ENCODE assay signal across 25 cellular contexts in the genomic region with DNA sequence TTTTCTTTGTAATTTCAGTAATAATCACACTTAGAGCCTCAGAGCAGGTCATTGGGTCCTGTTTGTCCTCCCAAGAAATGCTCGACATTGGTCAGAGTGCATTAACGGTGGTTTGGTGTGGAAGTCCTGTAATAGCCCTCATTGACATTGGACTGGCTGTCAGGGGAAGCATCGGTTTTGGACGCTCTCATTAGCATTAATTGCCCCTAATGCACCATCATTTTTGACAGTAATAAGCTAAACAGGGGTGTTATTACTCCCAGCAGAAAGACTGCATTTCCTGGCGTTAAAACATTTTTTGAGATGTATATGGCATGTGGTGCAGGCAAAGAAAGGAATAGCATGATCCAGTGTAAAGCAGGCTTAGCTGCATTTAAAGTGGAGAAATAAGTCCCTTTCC. TPM values are rescaled to one million over a fixed set of nuclear protein-coding genes. Genes with fewer than 3 reads are reported as not detected.
A peak's percentile ranks its signal among the peaks of the same experiment; 100 is the strongest.
DNase-seq lines count a peak whose midpoint lies in the region; TF ChIP-seq lines count a peak whose summit lies in the region.
"Had no signal": no experiment of that assay in that cellular context is flagged by ENCODE, and none has a peak within 500 bp of the region (broad histone marks: within the 10 kb centered on the region; RNA-seq: fewer than 3 reads in every experiment).

No MANE protein-coding gene starts in this region.

- no peak for DNase-seq in cardiac muscle cell (ENCODE audit: low read depth in 1 of 2, low spot score in 1 of 2)
- no peak for DNase-seq in left ventricle myocardium inferior
- no peak for DNase-seq in esophagus muscularis mucosa (ENCODE audit: extremely low spot score)
- DNase-seq in dedifferentiated amniotic fluid mesenchymal stem cell (ENCODE audit: extremely low spot score) = no peak
- DNase-seq in activated CD4-positive, alpha-beta T cell treated with anti-CD3 and anti-CD28 coated beads, Interleukin-2, amount 50 U/mL, for 4 hours = no peak
- no peak for DNase-seq in ovary
- no peak for DNase-seq in nucleus accumbens (lab: John Stamatoyannopoulos, UW)
- DNase-seq: activated CD4-positive, alpha-beta T cell treated with anti-CD3 and anti-CD28 coated beads for 4 hours; dermis blood vessel endothelial cell; IMR-90; NCI-H2029; Right ventricle myocardium superior; spleen; stimulated activated CD4-positive, alpha-beta T cell treated with anti-CD3 and anti-CD28 coated beads, Interleukin-4, amount 100 ng/mL, for 4 hours; stomach; T-cell had no signal

- H3K36me3 ChIP-seq in cardiac muscle cell (peaks cover 12% of the 10 kb centered on the region), left ventricle myocardium inferior (peaks cover 61% of the 10 kb centered on the region), esophagus muscularis mucosa (peaks cover 18 to 66% (median 55%) of the 10 kb centered on the region in 4 donors), neuron (ENCODE audit: insufficient read depth, low read length) (peaks cover 53% of the 10 kb centered on the region), ovary (no peaks in the 10 kb centered on the region)

- H3K27ac ChIP-seq in cardiac muscle cell = peak overlapping the region; percentile 6
- H3K27ac ChIP-seq in left ventricle myocardium inferior (replicated peaks) = no peak overlapping the region
- H3K27ac ChIP-seq in esophagus muscularis mucosa (replicated peaks in 1 of 4) = peak overlapping the region; percentile 34 to 67 (median 62)
- H3K27ac ChIP-seq in ovary = no peak overlapping the region
- H3K27ac ChIP-seq: spleen had no signal

- 76% methylated on average over 5 of the region's 5 CpGs for WGBS in esophagus muscularis mucosa
- WGBS in ovary, 3 donors = 52 to 69% (median 56%) methylated on average over 5 of the region's 5 CpGs

- intact Hi-C loops in left ventricle myocardium inferior (cut with micrococcal nuclease) (no loop called here), esophagus muscularis mucosa (cut with DNase I) (no loop called here), ovary (cut with DNase I) (no loop called here)

- no peak overlapping the region for H3K4me3 ChIP-seq in cardiac muscle cell
- no peak overlapping the region for H3K4me3 ChIP-seq in left ventricle myocardium inferior
- H3K4me3 ChIP-seq in esophagus muscularis mucosa = no peak overlapping the region
- peak overlapping the region; percentile 9 for H3K4me3 ChIP-seq in neuron (ENCODE audit: low read length)
- H3K4me3 ChIP-seq in ovary = no peak overlapping the region
- H3K4me3 ChIP-seq: spleen, stomach had no signal

- TF ChIP-seq EP300 in esophagus muscularis mucosa (IDR thresholded peaks at IDR 0.05) = no peak
- no peak for TF ChIP-seq EP300 in ovary (IDR thresholded peaks at IDR 0.05)

- H3K27me3 ChIP-seq in cardiac muscle cell (no peaks in the 10 kb centered on the region), left ventricle myocardium inferior (ENCODE audit: low read depth) (no peaks in the 10 kb centered on the region), esophagus muscularis mucosa (no peaks in the 10 kb centered on the region), neuron (ENCODE audit: insufficient read depth, low read length) (no peaks in the 10 kb centered on the region), ovary (no peaks in the 10 kb centered on the region)
- H3K27me3 ChIP-seq: spleen, stomach had no signal

- TF ChIP-seq CTCF in cardiac muscle cell (IDR thresholded peaks at IDR 0.05; ENCODE audit: low read depth, low read length) (no peak), left ventricle myocardium inferior (IDR thresholded peaks at IDR 0.05; ENCODE audit: borderline replicate concordance) (no peak), esophagus muscularis mucosa (IDR thresholded peaks at IDR 0.05) (no peak), ovary (IDR thresholded peaks at IDR 0.05) (no peak)

- H2AFZ ChIP-seq in neuron (ENCODE audit: low read depth, low read length) = no peak overlapping the region

- TF ChIP-seq POLR2A in esophagus muscularis mucosa (IDR thresholded peaks at IDR 0.05; ENCODE audit: low read depth) (no peak), ovary (IDR thresholded peaks at IDR 0.05) (no peak)

- H3K4me1 ChIP-seq in cardiac muscle cell (ENCODE audit: low read depth) = peaks cover 27% of the 10 kb centered on the region
- peaks cover 22% of the 10 kb centered on the region for H3K4me1 ChIP-seq in left ventricle myocardium inferior
- H3K4me1 ChIP-seq in esophagus muscularis mucosa = peaks cover 6 to 39% (median 36%) of the 10 kb centered on the region in 4 donors
- H3K4me1 ChIP-seq in neuron (ENCODE audit: insufficient read depth, low read length) = peaks cover 37% of the 10 kb centered on the region
- no peaks in the 10 kb centered on the region for H3K4me1 ChIP-seq in ovary (ENCODE audit: insufficient read depth)

- H3K9me3 ChIP-seq in cardiac muscle cell (ENCODE audit: low read depth) = no peaks in the 10 kb centered on the region
- H3K9me3 ChIP-seq in left ventricle myocardium inferior (replicated peaks) = no peaks in the 10 kb centered on the region
- H3K9me3 ChIP-seq in esophagus muscularis mucosa = no peaks in the 10 kb centered on the region
- H3K9me3 ChIP-seq in neuron (ENCODE audit: low read length) = no peaks in the 10 kb centered on the region
- no peaks in the 10 kb centered on the region for H3K9me3 ChIP-seq in ovary
- H3K9me3 ChIP-seq: spleen, stomach had no signal

RNA-seq across cellular contexts. Expression of gene MROH8, which starts 40.9 kb away (rescaled TPM):
- total RNA-seq in cardiac muscle cell (5.8 and 7.8 TPM in 2 replicates), left ventricle myocardium inferior (3.6 TPM), esophagus muscularis mucosa (1 to 10 TPM; 2.7 to 6.2 (median 3.0) TPM), ovary (1 to 10 TPM; 2.3 to 6.4 (median 4.7) TPM)
- polyA plus RNA-seq in cardiac muscle cell (12.1 and 13.3 TPM in 2 replicates), ovary (1 to 10 TPM; 2.3 to 5.1 TPM)

RNA-seq across cellular contexts. Expression of gene RPN2, which starts 41.1 kb away (rescaled TPM):
- total RNA-seq in cardiac muscle cell (150 and 201 TPM in 2 replicates), left ventricle myocardium inferior (81.4 TPM), esophagus muscularis mucosa (100 to 1,000 TPM in 3 of 4 donors, 10 to 100 TPM in 1; 89.7 to 125 (median 111) TPM), ovary (100 to 1,000 TPM in 4 of 7 donors, 10 to 100 TPM in 3; 58.3 to 161 (median 102) TPM)
- polyA plus RNA-seq in cardiac muscle cell (208 and 259 TPM in 2 replicates), ovary (100 to 1,000 TPM in 1 of 2 donors, 10 to 100 TPM in 1; 83.4 to 213 TPM)

RNA-seq across cellular contexts. Expression of gene GHRH, which starts 41.4 kb away (rescaled TPM):
- 0.63 and 1.1 TPM in 2 replicates for total RNA-seq in cardiac muscle cell
- 0.34 TPM in 1 of 2 replicates, not detected in the other for polyA plus RNA-seq in cardiac muscle cell
- 0.93 TPM for total RNA-seq in left ventricle myocardium inferior
- total RNA-seq in esophagus muscularis mucosa = not detected
- total RNA-seq in ovary = not detected
- not detected for polyA plus RNA-seq in ovary
- total RNA-seq: bronchial epithelial cell, dermis blood vessel endothelial cell, epithelial cell of proximal tubule, frontal cortex, IMR-90, MCF 10A, renal cortical epithelial cell, spleen, stomach, T-cell had no signal
- polyA plus RNA-seq: adipose tissue, AG04450, CD14-positive monocyte, IMR-90, spleen, stomach had no signal

Comparison
In these comparisons a context has a peak if more than half of its experiments do, and no peak if none do; other contexts are left out.
1. H3K27ac ChIP-seq: peak in cardiac muscle cell (single experiment) and esophagus muscularis mucosa (4 of 4); none in left ventricle myocardium inferior (single experiment) and ovary (0 of 2).